20 cellular contexts compared by ENCODE assay signal in the genomic region with DNA sequence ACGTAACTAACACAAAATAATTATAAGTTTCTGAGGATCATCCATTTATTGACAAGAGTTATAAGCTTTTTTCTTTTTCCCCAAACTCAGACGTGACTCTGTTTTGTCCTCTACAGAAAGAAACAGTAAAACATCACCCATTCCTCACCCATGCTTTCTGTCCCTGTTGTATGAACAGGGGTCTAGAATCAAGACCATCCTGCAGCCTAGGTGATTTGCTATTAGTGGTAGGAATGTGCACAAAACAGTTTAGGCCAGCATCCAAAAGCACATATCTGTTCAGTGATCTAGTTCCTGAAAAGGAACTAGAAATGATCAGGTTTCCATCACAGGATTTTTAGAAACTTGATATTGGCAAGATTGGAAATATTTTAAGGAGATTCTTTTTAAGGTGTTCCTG.
DNase-seq lines count a peak whose midpoint lies in the region; ATAC-seq and TF ChIP-seq lines count a peak whose summit lies in the region.
"Had no signal": no experiment of that assay in that cellular context is flagged by ENCODE, and none has a peak within 500 bp of the region (broad histone marks: within the 10 kb centered on the region; RNA-seq: fewer than 3 reads in every experiment).

No MANE protein-coding gene starts in this region.

- H3K9me3 ChIP-seq in BE2C = no peaks in the 10 kb centered on the region
- no peaks in the 10 kb centered on the region for H3K9me3 ChIP-seq in neuronal stem cell (replicated peaks in 1 of 2; ENCODE audit: control insufficient read depth in 2 of 2, insufficient read depth in 1 of 2, low read depth in 1 of 2, low read length in 2 of 2)
- H3K9me3 ChIP-seq: BLaER1 had no signal

- H3K4me1 ChIP-seq in BE2C (peaks cover 23% of the 10 kb centered on the region), neuronal stem cell (ENCODE audit: control insufficient read depth in 2 of 2, insufficient read depth in 1 of 2, low read depth in 1 of 2, low read length in 2 of 2) (peaks cover 22 to 74% of the 10 kb centered on the region in 2 donors)
- H3K4me1 ChIP-seq: BLaER1 had no signal

- no peak overlapping the region for H3K4ac ChIP-seq in neuronal stem cell (ENCODE audit: low read length)

- no peaks in the 10 kb centered on the region for H3K36me3 ChIP-seq in BE2C
- H3K36me3 ChIP-seq in neuronal stem cell (replicated peaks in 1 of 2; ENCODE audit: control insufficient read depth in 2 of 2, insufficient read depth in 2 of 2, low read length in 2 of 2) = no peaks in the 10 kb centered on the region
- H3K36me3 ChIP-seq: BLaER1 had no signal

- no peak overlapping the region for H4K8ac ChIP-seq in neuronal stem cell (ENCODE audit: low read depth, low read length)

- H4K91ac ChIP-seq in neuronal stem cell (ENCODE audit: low read depth, low read length, poor library complexity) = no peak overlapping the region

- no peak overlapping the region for H3K4me2 ChIP-seq in neuronal stem cell (ENCODE audit: insufficient read depth, low read length, poor library complexity, severe bottlenecking)
- H3K4me2 ChIP-seq: BLaER1, KMS-11 had no signal

- H3K27ac ChIP-seq in neuronal stem cell (replicated peaks; ENCODE audit: low read length) = peak overlapping the region; percentile 38
- H3K27ac ChIP-seq: BLaER1, GM23248, KMS-11 had no signal

- no CpG with 5 or more reads among the region's 2 CpGs for WGBS in neuronal stem cell (ENCODE audit: extremely low coverage in 2 of 2, insufficient read length in 2 of 2, insufficient replicate concordance in 1 of 2), 2 donors

- no peaks in the 10 kb centered on the region for H3K27me3 ChIP-seq in BE2C
- no peaks in the 10 kb centered on the region for H3K27me3 ChIP-seq in neuronal stem cell (ENCODE audit: control insufficient read depth in 3 of 3, insufficient read depth in 3 of 3, low read depth in 1 of 3, low read length in 3 of 3)
- H3K27me3 ChIP-seq: BLaER1 had no signal

- H2BK120ac ChIP-seq in neuronal stem cell (ENCODE audit: low read depth, low read length) = no peak overlapping the region

- H3K79me1 ChIP-seq in neuronal stem cell (ENCODE audit: low read depth, low read length) = no peaks in the 10 kb centered on the region

- no peak overlapping the region for H2BK5ac ChIP-seq in neuronal stem cell (ENCODE audit: low read length)

- no peak overlapping the region for H2AFZ ChIP-seq in neuronal stem cell (ENCODE audit: low read length)
- H2AFZ ChIP-seq: GM23248 had no signal

- in situ Hi-C loops in astrocyte of the cerebellum (cut with HindIII; ENCODE audit: low sequenced_read_pairs) = loop anchor here (5.0 kb wide), 1 partner anchor 112 kb away; no protein-coding TSS in a partner anchor
- in situ Hi-C loops in GM13977 (cut with MboI; ENCODE audit: low pct_unique_long_range_greater_than_20kb, low sequenced_read_pairs, unreplicated experiment) = no loop called here

- no peak overlapping the region for H3K14ac ChIP-seq in neuronal stem cell (ENCODE audit: low read length)

- no peak overlapping the region for H3K23ac ChIP-seq in neuronal stem cell (ENCODE audit: low read depth, low read length, poor library complexity)

- no peak overlapping the region for H3K9ac ChIP-seq in neuronal stem cell (ENCODE audit: low read depth, low read length, poor library complexity)
- H3K9ac ChIP-seq: BLaER1, GM23248, KMS-11 had no signal

- H2AK5ac ChIP-seq in neuronal stem cell (ENCODE audit: low read depth, low read length) = no peak overlapping the region

- H3K4me3 ChIP-seq in BE2C (ENCODE audit: low read depth, low read length) = no peak overlapping the region
- H3K4me3 ChIP-seq in astrocyte of the cerebellum (ENCODE audit: low read depth, low read length) = no peak overlapping the region
- H3K4me3 ChIP-seq in epithelial cell of proximal tubule (ENCODE audit: low read depth, low read length) = no peak overlapping the region
- no peak overlapping the region for H3K4me3 ChIP-seq in neuronal stem cell (ENCODE audit: low read length in 2 of 2)
- H3K4me3 ChIP-seq: BLaER1, GM23248 had no signal

- DNase-seq in BE2C (no peak), astrocyte of the cerebellum (ENCODE audit: low read depth) (peak; percentile 15), epithelial cell of proximal tubule (ENCODE audit: low read depth) (no peak), neuronal stem cell (ENCODE audit: low spot score) (no peak), iPS-NIHi7 (ENCODE audit: extremely low spot score) (no peak), GOT3 (lab: John Stamatoyannopoulos, UW) (no peak), GM13977 (ENCODE audit: low spot score) (no peak)
- DNase-seq: CD8-positive, alpha-beta T cell; DMS79 treated with DMSO at 0.1 percent for 48 hours; GM23248; NCI-H1048; NCI-H146; NCI-H2081 treated with DMSO at 0.1 percent for 48 hours; NCI-H510A; NCI-H82 had no signal

- H3K18ac ChIP-seq in neuronal stem cell (ENCODE audit: low read length) = no peak overlapping the region

- ATAC-seq in HG03175 (IDR thresholded peaks at IDR 0.05; ENCODE audit: unreplicated experiment) = no peak
- ATAC-seq: CD8-positive, alpha-beta T cell; Panc1; Right ventricle myocardium inferior had no signal

- no peak overlapping the region for H2BK15ac ChIP-seq in neuronal stem cell (ENCODE audit: low read length)

- 0 out of 2 replicates have a peak, but pooled peaks have one; percentile 19 for TF ChIP-seq CTCF in BE2C (IDR thresholded peaks at IDR 0.05; ENCODE audit: low read depth, low read length)
- TF ChIP-seq CTCF in astrocyte of the cerebellum (IDR thresholded peaks at IDR 0.05; ENCODE audit: low read depth, low read length, missing control alignments) = peak; percentile 32
- TF ChIP-seq CTCF in epithelial cell of proximal tubule (conservative IDR thresholded peaks at IDR 0.05; ENCODE audit: low read depth, low read length) = peak; percentile 12
- TF ChIP-seq CTCF in GM13977 (IDR thresholded peaks at IDR 0.05; ENCODE audit: extremely low read depth, insufficient read depth, missing control alignments) = no peak

- H2BK12ac ChIP-seq in neuronal stem cell (ENCODE audit: low read length) = no peak overlapping the region
